In genomic region chr10:44959243-44960097, GRCh38 we compare ENCODE assay signal across 8 cellular contexts. TPM values are rescaled to one million over a fixed set of nuclear protein-coding genes. Genes with fewer than 3 reads are reported as not detected.
DNase-seq lines count a peak whose midpoint lies in the region; ATAC-seq, FAIRE-seq and TF ChIP-seq lines count a peak whose summit lies in the region.

Gene RASSF4, plus strand, starts transcription at chr10:44959802. Its CDS starts 10,401 bp downstream, at chr10:44970203.

- no peaks in the 10 kb centered on the region; the same call in 1 of the 2 replicates for H3K27me3 ChIP-seq in Karpas-422 (ENCODE audit: low read length)
- H3K27me3 ChIP-seq in neutrophil: no peaks in the 10 kb centered on the region

- H3K9me3 ChIP-seq in Karpas-422 (ENCODE audit: low read length) (no peaks in the 10 kb centered on the region), neutrophil (no peaks in the 10 kb centered on the region)

- FAIRE-seq in frontal cortex (lab: Jason Lieb, UNC): no peak

- ATAC-seq in GM21825 (IDR thresholded peaks at IDR 0.05; ENCODE audit: unreplicated experiment): peak; percentile 97

- TF ChIP-seq CTCF in neutrophil (IDR thresholded peaks at IDR 0.05): peak; percentile 52

- H3K79me2 ChIP-seq in Karpas-422 (ENCODE audit: low read length): peaks cover 4% of the 10 kb centered on the region; the same call in 1 of the 2 replicates

- DNase-seq in EL: peak; percentile 86
- peak; percentile 96 for DNase-seq in Karpas-422
- DNase-seq in SHP77 treated with DMSO at 0.1 percent for 48 hours (lab: John Stamatoyannopoulos, UW): peak; percentile 52
- peak; percentile 62 to 90 (median 82) for DNase-seq in activated naive CD4-positive, alpha-beta T cell (lab: John Stamatoyannopoulos, UW)
- DNase-seq in frontal cortex (ENCODE audit: low spot score in 2 of 2): peak; percentile 95 to 97
- peak; percentile 51 to 98 (median 90) for DNase-seq in substantia nigra (lab: John Stamatoyannopoulos, UW)

- H3K9me2 ChIP-seq in Karpas-422 (replicated peaks; ENCODE audit: insufficient read depth, low read length): no peaks in the 10 kb centered on the region

- H3K4me1 ChIP-seq in Karpas-422 (ENCODE audit: low read length) (peaks cover 56% of the 10 kb centered on the region), neutrophil (ENCODE audit: control insufficient read depth in 1 of 2, insufficient read depth in 1 of 2, low read depth in 1 of 2, low read length in 1 of 2) (peaks cover 36 to 37% of the 10 kb centered on the region in 2 experiments)

- H3K9ac ChIP-seq in Karpas-422 (ENCODE audit: low read length): peak within 1 kb of the TSS; percentile 72

- H3K4me2 ChIP-seq in Karpas-422 (ENCODE audit: low read depth, low read length, poor library complexity, severe bottlenecking): peak within 1 kb of the TSS; percentile 81

- H3K27ac ChIP-seq in Karpas-422 (ENCODE audit: low read length): no peak within 1 kb of the TSS; the same call in 1 of the 2 replicates
- H3K27ac ChIP-seq in neutrophil: peak within 1 kb of the TSS; percentile 85
- peak within 1 kb of the TSS; percentile 89 for H3K27ac ChIP-seq in substantia nigra (ENCODE audit: low read depth, low read length, poor library complexity, severe bottlenecking)

- peak within 1 kb of the TSS; percentile 79 for H3K4me3 ChIP-seq in Karpas-422 (ENCODE audit: low read length)
- peak within 1 kb of the TSS; percentile 84 to 99 for H3K4me3 ChIP-seq in neutrophil (ENCODE audit: low read depth in 1 of 2, low read length in 1 of 2)

- H4K20me1 ChIP-seq in Karpas-422 (ENCODE audit: insufficient read depth, low read depth, low read length): peaks cover 4% of the 10 kb centered on the region; the same call in 1 of the 2 replicates

- H3K36me3 ChIP-seq in Karpas-422 (ENCODE audit: insufficient read depth, low read length) (peaks cover 3% of the 10 kb centered on the region; the same call in 1 of the 2 replicates), neutrophil (peaks cover 6% of the 10 kb centered on the region)

- H2AFZ ChIP-seq in Karpas-422 (ENCODE audit: low read length): 0 out of 2 replicates have a peak within 1 kb of the TSS, but pooled peaks have one; percentile 72

RNA-seq across cellular contexts. Expression of gene RASSF4, which starts in this region (rescaled TPM):
- total RNA-seq in Karpas-422 (2014; rRNA removed; shearing (Covaris generic); ENCODE audit: low replicate concordance): 3.6 and 7.1 TPM in 2 replicates
- 8.6 TPM for total RNA-seq in frontal cortex
